Comparison of ENCODE assay signal across 15 cellular contexts in the genomic region with DNA sequence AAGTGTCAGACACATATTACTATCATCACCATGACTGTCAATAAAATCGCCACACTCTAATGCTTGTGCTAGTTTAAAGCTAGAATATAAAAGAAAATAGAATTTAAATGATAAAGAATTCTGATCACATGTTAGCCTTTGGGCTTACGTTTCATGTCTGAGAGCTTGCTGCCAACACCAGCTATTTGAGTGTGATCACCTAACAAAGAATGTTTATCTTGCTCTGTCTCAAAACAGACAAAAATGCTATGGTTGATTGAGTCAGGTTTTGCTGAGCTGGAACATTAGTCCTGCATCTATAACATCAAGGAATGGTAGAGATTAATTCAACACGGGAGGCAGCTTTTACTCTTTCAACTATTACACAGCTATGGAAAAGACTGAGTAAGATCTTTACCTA. TPM values are rescaled to one million over a fixed set of nuclear protein-coding genes. Genes with fewer than 3 reads are reported as not detected.
A peak's percentile ranks its signal among the peaks of the same experiment; 100 is the strongest.
DNase-seq lines count a peak whose midpoint lies in the region; ATAC-seq and TF ChIP-seq lines count a peak whose summit lies in the region.
"Had no signal": no experiment of that assay in that cellular context is flagged by ENCODE, and none has a peak within 500 bp of the region (broad histone marks: within the 10 kb centered on the region; RNA-seq: fewer than 3 reads in every experiment).

No MANE protein-coding gene starts in this region.

- H3K27me3 ChIP-seq in parathyroid adenoma (ENCODE audit: control insufficient read depth, insufficient read depth, low read length), result no peaks in the 10 kb centered on the region
- H3K27me3 ChIP-seq: BLaER1 had no signal

- DNase-seq in NCI-H2029 (lab: John Stamatoyannopoulos, UW), result peak; percentile 1
- no peak for DNase-seq in NCI-H2029 treated with DMSO at 0.1 percent for 48 hours (lab: John Stamatoyannopoulos, UW)
- DNase-seq in Caki2 (ENCODE audit: low read depth), result peak; percentile 85
- peak; percentile 19 for DNase-seq in astrocyte of the cerebellum (ENCODE audit: low read depth)
- DNase-seq in NCI-H2227 treated with DMSO at 0.1 percent for 48 hours (lab: John Stamatoyannopoulos, UW), result no peak
- DNase-seq in RWPE1 (ENCODE audit: low spot score), result no peak
- DNase-seq: AML-193, DMS79 treated with DMSO at 0.1 percent for 48 hours, GDM1, GOT3, H9 had no signal

- H2AFZ ChIP-seq in parathyroid adenoma, result peak overlapping the region; percentile 1

- no peak overlapping the region for H3K9ac ChIP-seq in parathyroid adenoma
- H3K9ac ChIP-seq: BLaER1 had no signal

- POLR2A ChIA-PET in RWPE1 (lab: Yijun Ruan, JAX; ENCODE audit: low non-redundant PET), result no interaction called here

- H3K79me2 ChIP-seq in parathyroid adenoma, result no peaks in the 10 kb centered on the region

- H3K27ac ChIP-seq in parathyroid adenoma (no peak overlapping the region), RWPE1 (no peak overlapping the region)
- H3K27ac ChIP-seq: 22Rv1, BLaER1 had no signal

- in situ Hi-C loops in Caki2 (cut with HindIII; ENCODE audit: low pct_unique_long_range_greater_than_20kb, low sequenced_read_pairs) (no loop called here), astrocyte of the cerebellum (cut with HindIII; ENCODE audit: low sequenced_read_pairs) (no loop called here)

- TF ChIP-seq CTCF in astrocyte of the cerebellum (IDR thresholded peaks at IDR 0.05; ENCODE audit: low read depth, low read length, missing control alignments), result no peak
- no peak for TF ChIP-seq CTCF in parathyroid adenoma (IDR thresholded peaks at IDR 0.05)
- TF ChIP-seq CTCF in RWPE1 (conservative IDR thresholded peaks at IDR 0.05; ENCODE audit: low read depth), result no peak

- no peak overlapping the region for H3K4me3 ChIP-seq in astrocyte of the cerebellum (ENCODE audit: low read depth, low read length)
- H3K4me3 ChIP-seq in parathyroid adenoma (ENCODE audit: low read depth, low read length), result peak overlapping the region; percentile 1
- H3K4me3 ChIP-seq: BLaER1 had no signal

- H3K36me3 ChIP-seq in parathyroid adenoma (ENCODE audit: control insufficient read depth, insufficient read depth, low read length), result no peaks in the 10 kb centered on the region
- H3K36me3 ChIP-seq: BLaER1 had no signal

- peaks cover 3% of the 10 kb centered on the region for H3K9me3 ChIP-seq in parathyroid adenoma (ENCODE audit: control insufficient read depth, low read length)

- CTCF ChIA-PET in RWPE1 (lab: Yijun Ruan, JAX), result interaction anchor here (0.6 kb wide), 2 partner anchors 23 to 350 kb away, joined by 3 read pairs; no protein-coding TSS in a partner anchor

- H3K4me1 ChIP-seq in parathyroid adenoma, result peaks cover 10% of the 10 kb centered on the region
- H3K4me1 ChIP-seq: BLaER1 had no signal

- H3K4me2 ChIP-seq in parathyroid adenoma (ENCODE audit: low read length), result peak overlapping the region; percentile 3
- H3K4me2 ChIP-seq: BLaER1 had no signal

- ATAC-seq in HG03442 (IDR thresholded peaks at IDR 0.05; ENCODE audit: unreplicated experiment), result no peak

RNA-seq across cellular contexts. Expression of gene MSX2, which starts 50.7 kb away (rescaled TPM):
- total RNA-seq in Caki2 (2014; rRNA removed; shearing (Covaris generic); ENCODE audit: low replicate concordance), result 7.5 and 25.3 TPM in 2 replicates

Comparison
In these comparisons a context has a peak if more than half of its experiments do, and no peak if none do; other contexts are left out.
1. DNase-seq: peak in NCI-H2029 (single experiment), Caki2 (single experiment) and astrocyte of the cerebellum (single experiment); none in NCI-H2029 treated with DMSO at 0.1 percent for 48 hours (single experiment), NCI-H2227 treated with DMSO at 0.1 percent for 48 hours (single experiment) and RWPE1 (single experiment).